In the genomic region with DNA sequence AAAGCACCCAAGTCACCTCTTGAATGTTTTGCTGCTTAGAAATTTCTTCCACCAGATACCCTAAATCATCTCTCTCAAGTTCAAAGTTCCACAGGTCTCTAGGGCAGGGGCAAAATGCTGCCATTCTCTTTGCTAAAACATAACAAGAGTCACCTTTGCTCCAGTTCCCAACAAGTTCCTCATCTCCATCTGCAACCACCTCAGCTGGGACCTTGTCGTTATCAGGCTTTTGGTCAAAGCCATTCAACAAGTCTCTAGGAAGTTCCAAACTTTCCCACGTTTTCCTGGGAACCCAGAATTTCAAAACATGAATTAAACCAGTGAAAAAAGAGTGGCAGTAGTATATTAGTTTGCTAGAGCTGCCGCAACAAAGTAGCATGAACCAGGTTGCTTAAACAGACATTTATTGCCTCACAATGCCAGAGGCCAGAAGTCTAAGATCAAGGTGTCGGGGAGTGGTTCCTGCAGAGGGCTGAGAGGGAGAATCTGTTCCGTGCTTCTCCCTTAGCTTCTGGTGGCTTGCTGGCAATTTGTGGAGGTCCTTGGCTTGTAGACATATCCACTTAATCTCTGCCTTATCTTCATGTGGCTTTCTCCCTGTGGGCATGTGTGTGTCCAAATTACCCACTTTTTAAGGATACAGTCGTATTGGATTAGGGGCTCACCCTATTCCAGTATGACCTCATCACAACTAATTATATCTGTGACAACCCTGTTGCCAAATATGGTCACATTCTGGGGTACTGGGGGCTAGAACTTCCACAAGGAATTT, we compare ENCODE assay signal across 5 cellular contexts. TPM values are rescaled to one million over a fixed set of nuclear protein-coding genes. Genes with fewer than 3 reads are reported as not detected.
DNase-seq lines count a peak whose midpoint lies in the region; ATAC-seq, FAIRE-seq and TF ChIP-seq lines count a peak whose summit lies in the region.
"Not testable (repeated sequence)": the region's sequence is repeated elsewhere in the genome, so short reads cannot be mapped to it uniquely, and the experiment has no call there.

No MANE protein-coding gene starts in this region.

- not testable (repeated sequence) for H3K9ac ChIP-seq in endodermal cell (ENCODE audit: extremely low read depth, low read length, poor library complexity, severe bottlenecking)

- H3K36me3 Mint-ChIP-seq in endodermal cell (ENCODE audit: low read depth): peaks cover 15% of the 10 kb centered on the region

- not testable (repeated sequence) for H3K4me3 Mint-ChIP-seq in endodermal cell

- intact Hi-C loops in left colon (cut with DNase I, micrococcal nuclease): not testable (repeated sequence)

- H3K4me1 ChIP-seq in Peyer's patch: peaks cover 0 to 15% (median 0%) of the 10 kb centered on the region in 4 donors
- H3K4me1 ChIP-seq in endodermal cell (ENCODE audit: control insufficient read depth, insufficient read depth, low read length); right atrium auricular region; small intestine (ENCODE audit: control insufficient read depth in 2 of 2, insufficient read depth in 1 of 2, low read depth in 1 of 2, low read length in 1 of 2): not testable (repeated sequence)

- peaks cover 0 to 21% (median 0%) of the 10 kb centered on the region in 3 donors for H3K36me3 ChIP-seq in Peyer's patch
- H3K36me3 ChIP-seq in endodermal cell (ENCODE audit: control insufficient read depth, insufficient read depth, low read length): peaks cover 13% of the 10 kb centered on the region
- H3K36me3 ChIP-seq in right atrium auricular region: peaks cover 22% of the 10 kb centered on the region
- H3K36me3 ChIP-seq in small intestine (ENCODE audit: control insufficient read depth in 2 of 2, insufficient read depth in 2 of 2, low read length in 2 of 2): not testable (repeated sequence)

- not testable (repeated sequence) for H3K27me3 ChIP-seq in Peyer's patch; endodermal cell (ENCODE audit: control insufficient read depth, insufficient read depth, low read length, poor library complexity, severe bottlenecking); right atrium auricular region; small intestine (ENCODE audit: control insufficient read depth in 2 of 2, insufficient read depth in 2 of 2, low read length in 2 of 2)

- DNase-seq in Peyer's patch (peak in 1 of 3 donors; percentile 64), endodermal cell (peak; percentile 36), right atrium auricular region (ENCODE audit: low spot score) (peak; percentile 28), small intestine (peak; percentile 82)
- DNase-seq in left colon: not testable (repeated sequence)

- H3K27ac Mint-ChIP-seq in endodermal cell: not testable (repeated sequence)

- not testable (repeated sequence) for H3K27me3 Mint-ChIP-seq in endodermal cell (ENCODE audit: insufficient read depth)

- not testable (repeated sequence) for H3K9me3 Mint-ChIP-seq in endodermal cell

- not testable (repeated sequence) for H3K9me3 ChIP-seq in Peyer's patch; endodermal cell (ENCODE audit: control insufficient read depth, low read length); right atrium auricular region; small intestine (ENCODE audit: control insufficient read depth, low read depth)

- not testable (repeated sequence) for H3K4me3 ChIP-seq in Peyer's patch; endodermal cell (ENCODE audit: low read length); right atrium auricular region; small intestine (ENCODE audit: low read depth in 1 of 2, low read length in 2 of 2)

- not testable (repeated sequence) for TF ChIP-seq CTCF in Peyer's patch (IDR thresholded peaks at IDR 0.05); endodermal cell (conservative IDR thresholded peaks at IDR 0.05); right atrium auricular region (IDR thresholded peaks at IDR 0.05)

- not testable (repeated sequence) for FAIRE-seq in small intestine (lab: Jason Lieb, UNC)

- H3K4me1 Mint-ChIP-seq in endodermal cell: peaks cover 12% of the 10 kb centered on the region

- H3K27ac ChIP-seq in Peyer's patch (peak overlapping the region in 3 of 4 donors; percentile 17 to 63 (median 43)), right atrium auricular region (peak overlapping the region in 1 of 2 donors; percentile 36)
- H3K27ac ChIP-seq in endodermal cell (ENCODE audit: low read depth, low read length); small intestine (ENCODE audit: low read depth in 1 of 2, low read length in 1 of 2): not testable (repeated sequence)

- not testable (repeated sequence) for TF ChIP-seq POLR2A in Peyer's patch (IDR thresholded peaks at IDR 0.05)

- WGBS in endodermal cell (ENCODE audit: insufficient coverage in 1 of 2, insufficient read length in 1 of 2), 2 experiments: 84 to 87% methylated on average over 5 to 6 of the region's 6 CpGs
- WGBS in small intestine, 3 donors: 16 to 49% (median 30%) methylated on average over 6 of the region's 6 CpGs

- ATAC-seq in left colon: peak; percentile 97

RNA-seq across cellular contexts. Expression of a gene that starts 30.2 kb away (rescaled TPM):
- 10 to 100 TPM; 20.6 to 66.6 (median 54.3) TPM for total RNA-seq in Peyer's patch
- 10 to 100 TPM; 41.6 to 43.2 TPM for total RNA-seq in endodermal cell
- 46.4 TPM for polyA plus RNA-seq in endodermal cell (2013, experiment 1 of 2)
- 42.7 TPM for polyA plus RNA-seq in endodermal cell (2013, experiment 2 of 2)
- total RNA-seq in right atrium auricular region: 100 to 1,000 TPM; 129 to 141 TPM
- total RNA-seq in left colon: 10 to 100 TPM; 97.2 to 98.6 TPM
- polyA plus RNA-seq in small intestine: 10 to 100 TPM; 12.7 to 26.9 (median 16.8) TPM
